1 cellular context compared by ENCODE assay signal in genomic region chr5:124706041-124706440, GRCh38.
TF ChIP-seq lines count a peak whose summit lies in the region.

No MANE protein-coding gene starts in this region.

TF ChIP-seq in IMR-90, 13 proteins besides CTCF, POLR2A, EP300 and RAD21:
- TF ChIP-seq SMC3 (IDR thresholded peaks at IDR 0.05; ENCODE audit: low read depth, low read length) = no peak
- no peak for TF ChIP-seq RFX5 (IDR thresholded peaks at IDR 0.05; ENCODE audit: low read depth, low read length)
- no peak for TF ChIP-seq MXI1 (IDR thresholded peaks at IDR 0.05; ENCODE audit: borderline replicate concordance, low read depth, low read length)
- TF ChIP-seq RCOR1 (IDR thresholded peaks at IDR 0.05; ENCODE audit: insufficient replicate concordance, low read length) = no peak
- no peak for TF ChIP-seq MAFK (IDR thresholded peaks at IDR 0.05; ENCODE audit: low read depth, low read length)
- TF ChIP-seq USF2 (IDR thresholded peaks at IDR 0.05; ENCODE audit: low read depth, low read length) = no peak
- TF ChIP-seq CHD1 (IDR thresholded peaks at IDR 0.05; ENCODE audit: low read depth, low read length) = no peak
- TF ChIP-seq FOS (IDR thresholded peaks at IDR 0.05; ENCODE audit: low read depth, low read length) = no peak
- no peak for TF ChIP-seq MAZ (IDR thresholded peaks at IDR 0.05; ENCODE audit: borderline replicate concordance, low read depth, low read length)
